8 cellular contexts compared by ENCODE assay signal in genomic region chr20:49914310-49915117, GRCh38. TPM values are rescaled to one million over a fixed set of nuclear protein-coding genes. Genes with fewer than 3 reads are reported as not detected.
DNase-seq lines count a peak whose midpoint lies in the region; ATAC-seq, FAIRE-seq and TF ChIP-seq lines count a peak whose summit lies in the region.

No MANE protein-coding gene starts in this region.

- peaks cover 5% of the 10 kb centered on the region for H3F3A ChIP-seq in smooth muscle cell (ENCODE audit: low read depth)

- H3K4me1 ChIP-seq in iPS-15b (ENCODE audit: control insufficient read depth, insufficient read depth, low read length) (peaks cover 2% of the 10 kb centered on the region), smooth muscle cell (ENCODE audit: low read depth) (peaks cover 21% of the 10 kb centered on the region)

- H3K9me3 ChIP-seq in iPS-15b (ENCODE audit: control insufficient read depth, insufficient read depth, low read length): no peaks in the 10 kb centered on the region
- no peaks in the 10 kb centered on the region for H3K9me3 ChIP-seq in smooth muscle cell (replicated peaks; ENCODE audit: low read depth)

- H3K9ac ChIP-seq in iPS-15b (ENCODE audit: low read depth, low read length) (peak overlapping the region; percentile 98), smooth muscle cell (ENCODE audit: low read depth) (peak overlapping the region; percentile 100)

- peak overlapping the region; percentile 95 for H3K4me2 ChIP-seq in smooth muscle cell

- WGBS in smooth muscle cell (ENCODE audit: low lambda C conversion rate): 13% methylated on average over 19 of the region's 19 CpGs

- H3K27ac Mint-ChIP-seq in activated naive CD4-positive, alpha-beta T cell treated with anti-CD3 and anti-CD28 coated beads, Interleukin-2, amount 50 U/mL, for 72 hours: peak overlapping the region; percentile 91 to 99

- peak; percentile 43 for DNase-seq in G401 (ENCODE audit: low spot score)
- no peak for DNase-seq in activated naive CD4-positive, alpha-beta T cell treated with anti-CD3 and anti-CD28 coated beads, Interleukin-2, amount 50 U/mL, for 72 hours (ENCODE audit: low spot score in 2 of 2)
- no peak for DNase-seq in smooth muscle cell (lab: John Stamatoyannopoulos, UW; ENCODE audit: unreplicated experiment)
- no peak for DNase-seq in amniotic stem cell (lab: John Stamatoyannopoulos, UW)
- no peak for DNase-seq in SKM-1 treated with dmso at 0.1 percent for 144 hours (lab: John Stamatoyannopoulos, UW; ENCODE audit: unreplicated experiment)
- no peak for DNase-seq in GM19239 (ENCODE audit: insufficient read length, low spot score)

- H2AFZ ChIP-seq in smooth muscle cell (ENCODE audit: low read depth): no peak overlapping the region

- H3K27ac ChIP-seq in smooth muscle cell (ENCODE audit: low read depth): peak overlapping the region; percentile 100

- peaks cover under 1% of the 10 kb centered on the region for H3K36me3 ChIP-seq in iPS-15b (ENCODE audit: control insufficient read depth, insufficient read depth, low read length)
- H3K36me3 ChIP-seq in smooth muscle cell (ENCODE audit: low read depth): no peaks in the 10 kb centered on the region

- in situ Hi-C loops in G401 (cut with HindIII; ENCODE audit: low sequenced_read_pairs): no loop called here

- H3K4me3 ChIP-seq in iPS-15b (ENCODE audit: low read depth, low read length) (peak overlapping the region; percentile 99), smooth muscle cell (peak overlapping the region; percentile 94)

- H4K20me1 ChIP-seq in smooth muscle cell (ENCODE audit: low read depth): peaks cover 53% of the 10 kb centered on the region

- FAIRE-seq in GM19239 (lab: Jason Lieb, UNC): no peak

- H3K9me3 Mint-ChIP-seq in activated naive CD4-positive, alpha-beta T cell treated with anti-CD3 and anti-CD28 coated beads, Interleukin-2, amount 50 U/mL, for 72 hours: no peaks in the 10 kb centered on the region

- peak; percentile 5 for ATAC-seq in HG03159 (IDR thresholded peaks at IDR 0.05; ENCODE audit: unreplicated experiment)
- ATAC-seq in activated naive CD4-positive, alpha-beta T cell treated with anti-CD3 and anti-CD28 coated beads, Interleukin-2, amount 50 U/mL, for 72 hours: no peak

- peaks cover 58% of the 10 kb centered on the region for H3K79me2 ChIP-seq in smooth muscle cell (ENCODE audit: low read depth)

- H3K36me3 Mint-ChIP-seq in activated naive CD4-positive, alpha-beta T cell treated with anti-CD3 and anti-CD28 coated beads, Interleukin-2, amount 50 U/mL, for 72 hours: no peaks in the 10 kb centered on the region

- no peak for TF ChIP-seq CTCF in smooth muscle cell (IDR thresholded peaks at IDR 0.05; ENCODE audit: borderline replicate concordance, insufficient read depth, poor library complexity, severe bottlenecking)

- H3K27me3 ChIP-seq in iPS-15b (ENCODE audit: control insufficient read depth, insufficient read depth, low read length) (peaks cover 2% of the 10 kb centered on the region), smooth muscle cell (ENCODE audit: low read depth) (no peaks in the 10 kb centered on the region)

RNA-seq across cellular contexts. Expression of gene SPATA2, which starts 0.8 kb away (rescaled TPM):
- total RNA-seq in G401 (2014; rRNA removed; shearing (Covaris generic)): 0.80 and 1.6 TPM in 2 replicates
- total RNA-seq in activated naive CD4-positive, alpha-beta T cell treated with anti-CD3 and anti-CD28 coated beads, Interleukin-2, amount 50 U/mL, for 72 hours: 1 to 10 TPM; 7.2 to 7.9 TPM
- 3.3 and 3.9 TPM in 2 replicates for total RNA-seq in smooth muscle cell
- polyA plus RNA-seq in smooth muscle cell: 9.1 and 9.9 TPM in 2 replicates

RNA-seq across cellular contexts. Expression of gene RNF114, which starts 21.7 kb away (rescaled TPM):
- total RNA-seq in G401 (2014; rRNA removed; shearing (Covaris generic)): 75.1 and 79.8 TPM in 2 replicates
- 10 to 100 TPM; 60.9 to 66.0 TPM for total RNA-seq in activated naive CD4-positive, alpha-beta T cell treated with anti-CD3 and anti-CD28 coated beads, Interleukin-2, amount 50 U/mL, for 72 hours
- total RNA-seq in smooth muscle cell: 54.2 and 62.7 TPM in 2 replicates
- 80.5 and 87.2 TPM in 2 replicates for polyA plus RNA-seq in smooth muscle cell
